1 cellular context compared by ENCODE assay signal in the genomic region with DNA sequence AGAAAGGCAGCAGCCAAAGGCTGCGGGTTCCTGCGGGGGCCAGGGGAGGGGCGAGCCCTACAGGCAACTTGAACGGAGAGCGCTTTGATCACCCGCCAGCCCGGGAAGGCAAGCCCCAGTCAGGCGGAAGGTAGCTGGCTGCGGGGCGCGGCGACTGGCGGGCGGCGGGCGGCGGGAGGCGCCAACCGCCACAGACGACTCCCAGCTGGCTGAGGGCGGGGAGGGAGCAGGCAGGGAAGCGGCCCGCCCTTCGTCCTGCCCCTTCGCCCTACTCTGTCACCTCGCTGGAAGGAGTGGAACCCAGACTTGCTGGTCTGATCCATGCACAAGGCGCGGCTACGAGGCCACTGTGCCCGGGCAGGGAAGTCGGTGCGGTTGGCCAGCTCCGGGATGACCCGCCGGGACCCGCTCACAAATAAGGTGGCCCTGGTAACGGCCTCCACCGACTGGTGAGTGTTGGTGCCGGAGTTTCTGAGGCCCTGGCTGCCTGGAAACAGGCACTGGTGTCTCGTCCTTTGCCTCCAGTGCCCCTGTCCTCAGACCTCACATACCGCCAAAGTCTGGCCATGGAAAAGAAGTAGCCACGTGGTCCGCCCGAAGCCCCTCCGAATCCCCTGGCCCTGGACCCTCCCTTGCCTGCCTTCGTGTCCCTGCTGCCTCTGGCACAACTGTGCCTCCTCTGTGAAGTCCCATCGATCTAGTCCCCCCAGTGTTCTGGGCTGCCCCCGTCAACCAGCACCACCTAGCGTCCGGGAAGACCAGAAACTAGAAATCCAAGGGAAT.
TF ChIP-seq lines count a peak whose summit lies in the region.
"Not testable (repeated sequence)": the region's sequence is repeated elsewhere in the genome, so short reads cannot be mapped to it uniquely, and the experiment has no call there.

No MANE protein-coding gene starts in this region.

TF ChIP-seq in HepG2, 621 proteins besides CTCF, POLR2A, EP300 and RAD21 (continued from another document and continues in another):
- TF ChIP-seq, protein P1, sequence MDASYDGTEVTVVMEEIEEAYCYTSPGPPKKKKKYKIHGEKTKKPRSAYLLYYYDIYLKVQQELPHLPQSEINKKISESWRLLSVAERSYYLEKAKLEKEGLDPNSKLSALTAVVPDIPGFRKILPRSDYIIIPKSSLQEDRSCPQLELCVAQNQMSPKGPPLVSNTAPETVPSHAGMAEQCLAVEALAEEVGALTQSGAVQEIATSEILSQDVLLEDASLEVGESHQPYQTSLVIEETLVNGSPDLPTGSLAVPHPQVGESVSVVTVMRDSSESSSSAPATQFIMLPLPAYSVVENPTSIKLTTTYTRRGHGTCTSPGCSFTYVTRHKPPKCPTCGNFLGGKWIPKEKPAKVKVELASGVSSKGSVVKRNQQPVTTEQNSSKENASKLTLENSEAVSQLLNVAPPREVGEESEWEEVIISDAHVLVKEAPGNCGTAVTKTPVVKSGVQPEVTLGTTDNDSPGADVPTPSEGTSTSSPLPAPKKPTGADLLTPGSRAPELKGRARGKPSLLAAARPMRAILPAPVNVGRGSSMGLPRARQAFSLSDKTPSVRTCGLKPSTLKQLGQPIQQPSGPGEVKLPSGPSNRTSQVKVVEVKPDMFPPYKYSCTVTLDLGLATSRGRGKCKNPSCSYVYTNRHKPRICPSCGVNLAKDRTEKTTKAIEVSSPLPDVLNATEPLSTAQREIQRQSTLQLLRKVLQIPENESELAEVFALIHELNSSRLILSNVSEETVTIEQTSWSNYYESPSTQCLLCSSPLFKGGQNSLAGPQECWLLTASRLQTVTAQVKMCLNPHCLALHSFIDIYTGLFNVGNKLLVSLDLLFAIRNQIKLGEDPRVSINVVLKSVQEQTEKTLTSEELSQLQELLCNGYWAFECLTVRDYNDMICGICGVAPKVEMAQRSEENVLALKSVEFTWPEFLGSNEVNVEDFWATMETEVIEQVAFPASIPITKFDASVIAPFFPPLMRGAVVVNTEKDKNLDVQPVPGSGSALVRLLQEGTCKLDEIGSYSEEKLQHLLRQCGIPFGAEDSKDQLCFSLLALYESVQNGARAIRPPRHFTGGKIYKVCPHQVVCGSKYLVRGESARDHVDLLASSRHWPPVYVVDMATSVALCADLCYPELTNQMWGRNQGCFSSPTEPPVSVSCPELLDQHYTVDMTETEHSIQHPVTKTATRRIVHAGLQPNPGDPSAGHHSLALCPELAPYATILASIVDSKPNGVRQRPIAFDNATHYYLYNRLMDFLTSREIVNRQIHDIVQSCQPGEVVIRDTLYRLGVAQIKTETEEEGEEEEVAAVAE (CRISPR knock-in tag; IDR thresholded peaks at IDR 0.05; ENCODE audit: borderline replicate concordance): peak; percentile 62; the same call in 1 of the 2 replicates
- TF ChIP-seq, protein P2, sequence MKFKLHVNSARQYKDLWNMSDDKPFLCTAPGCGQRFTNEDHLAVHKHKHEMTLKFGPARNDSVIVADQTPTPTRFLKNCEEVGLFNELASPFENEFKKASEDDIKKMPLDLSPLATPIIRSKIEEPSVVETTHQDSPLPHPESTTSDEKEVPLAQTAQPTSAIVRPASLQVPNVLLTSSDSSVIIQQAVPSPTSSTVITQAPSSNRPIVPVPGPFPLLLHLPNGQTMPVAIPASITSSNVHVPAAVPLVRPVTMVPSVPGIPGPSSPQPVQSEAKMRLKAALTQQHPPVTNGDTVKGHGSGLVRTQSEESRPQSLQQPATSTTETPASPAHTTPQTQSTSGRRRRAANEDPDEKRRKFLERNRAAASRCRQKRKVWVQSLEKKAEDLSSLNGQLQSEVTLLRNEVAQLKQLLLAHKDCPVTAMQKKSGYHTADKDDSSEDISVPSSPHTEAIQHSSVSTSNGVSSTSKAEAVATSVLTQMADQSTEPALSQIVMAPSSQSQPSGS (CRISPR knock-in tag; IDR thresholded peaks at IDR 0.05): peak; percentile 65; the same call in 1 of the 2 replicates
- TF ChIP-seq, protein P3, sequence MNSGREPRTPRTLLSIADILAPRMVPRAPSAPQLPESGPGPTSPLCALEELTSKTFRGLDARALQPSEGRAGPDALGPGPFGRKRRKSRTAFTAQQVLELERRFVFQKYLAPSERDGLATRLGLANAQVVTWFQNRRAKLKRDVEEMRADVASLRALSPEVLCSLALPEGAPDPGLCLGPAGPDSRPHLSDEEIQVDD (CRISPR knock-in tag; IDR thresholded peaks at IDR 0.05; ENCODE audit: borderline replicate concordance): peak; percentile 82; the same call in 1 of the 2 replicates
- TF ChIP-seq NFE2L1 (CRISPR knock-in tag; IDR thresholded peaks at IDR 0.05; ENCODE audit: borderline replicate concordance) (0 out of 2 replicates have a peak, but pooled peaks have one; percentile 77), KDM1A (CRISPR knock-in tag; IDR thresholded peaks at IDR 0.05) (peak; percentile 61; the same call in 1 of the 2 replicates), NONO (CRISPR knock-in tag; conservative IDR thresholded peaks at IDR 0.05) (peak; percentile 82), ARID2 (CRISPR knock-in tag; IDR thresholded peaks at IDR 0.05; ENCODE audit: borderline replicate concordance) (peak; percentile 90), HOXA5 (CRISPR knock-in tag; IDR thresholded peaks at IDR 0.05) (0 out of 2 replicates have a peak, but pooled peaks have one; percentile 27), RBFOX2 (IDR thresholded peaks at IDR 0.05; ENCODE audit: low read depth, low read length) (peak; percentile 77), AGO1 (IDR thresholded peaks at IDR 0.05; ENCODE audit: low read depth, low read length, poor library complexity, severe bottlenecking) (peak; percentile 49), PHF20 (CRISPR knock-in tag; IDR thresholded peaks at IDR 0.05) (peak; percentile 55), SP1 (CRISPR knock-in tag; IDR thresholded peaks at IDR 0.05) (peak; percentile 57; the same call in 1 of the 2 replicates), ZKSCAN1 (IDR thresholded peaks at IDR 0.05; ENCODE audit: low read length) (peak; percentile 47; the same call in 1 of the 2 replicates), MYNN (CRISPR knock-in tag; IDR thresholded peaks at IDR 0.05; ENCODE audit: low read depth) (peak; percentile 63; the same call in 1 of the 2 replicates), ZKSCAN5 (CRISPR knock-in tag; IDR thresholded peaks at IDR 0.05) (peak; percentile 78), HDAC1 (CRISPR knock-in tag; IDR thresholded peaks at IDR 0.05) (peak; percentile 87), TMF1 (CRISPR knock-in tag; IDR thresholded peaks at IDR 0.05; ENCODE audit: low read depth) (peak; percentile 80; the same call in 1 of the 2 replicates), ZNF639 (CRISPR knock-in tag; conservative IDR thresholded peaks at IDR 0.05) (peak; percentile 24; the same call in 1 of the 2 replicates), ZMYM4 (CRISPR knock-in tag; IDR thresholded peaks at IDR 0.05) (peak; percentile 98), MIER2 (CRISPR knock-in tag; IDR thresholded peaks at IDR 0.05) (peak; percentile 57), ZNF781 (CRISPR knock-in tag; IDR thresholded peaks at IDR 0.05; ENCODE audit: borderline replicate concordance, not compliant biosample characterization) (peak; percentile 89), ZNF687 (CRISPR knock-in tag; IDR thresholded peaks at IDR 0.05) (peak; percentile 95), NFYB (CRISPR knock-in tag; IDR thresholded peaks at IDR 0.05) (peak; percentile 34; the same call in 1 of the 2 replicates), IRF2 (CRISPR knock-in tag; IDR thresholded peaks at IDR 0.05) (peak; percentile 60; the same call in 1 of the 2 replicates), ZNF652 (CRISPR knock-in tag; IDR thresholded peaks at IDR 0.05; ENCODE audit: borderline replicate concordance, low read depth) (0 out of 2 replicates have a peak, but pooled peaks have one; percentile 33), YEATS4 (CRISPR knock-in tag; IDR thresholded peaks at IDR 0.05; ENCODE audit: borderline replicate concordance) (peak; percentile 64; the same call in 1 of the 2 replicates), SP4 (CRISPR knock-in tag; IDR thresholded peaks at IDR 0.05) (peak; percentile 79), ETV5 (CRISPR knock-in tag; IDR thresholded peaks at IDR 0.05; ENCODE audit: borderline replicate concordance) (peak; percentile 36; the same call in 1 of the 2 replicates)
- not testable (repeated sequence) for TF ChIP-seq NONO, SP1 (IDR thresholded peaks at IDR 0.05)
- TF ChIP-seq, protein P4, sequence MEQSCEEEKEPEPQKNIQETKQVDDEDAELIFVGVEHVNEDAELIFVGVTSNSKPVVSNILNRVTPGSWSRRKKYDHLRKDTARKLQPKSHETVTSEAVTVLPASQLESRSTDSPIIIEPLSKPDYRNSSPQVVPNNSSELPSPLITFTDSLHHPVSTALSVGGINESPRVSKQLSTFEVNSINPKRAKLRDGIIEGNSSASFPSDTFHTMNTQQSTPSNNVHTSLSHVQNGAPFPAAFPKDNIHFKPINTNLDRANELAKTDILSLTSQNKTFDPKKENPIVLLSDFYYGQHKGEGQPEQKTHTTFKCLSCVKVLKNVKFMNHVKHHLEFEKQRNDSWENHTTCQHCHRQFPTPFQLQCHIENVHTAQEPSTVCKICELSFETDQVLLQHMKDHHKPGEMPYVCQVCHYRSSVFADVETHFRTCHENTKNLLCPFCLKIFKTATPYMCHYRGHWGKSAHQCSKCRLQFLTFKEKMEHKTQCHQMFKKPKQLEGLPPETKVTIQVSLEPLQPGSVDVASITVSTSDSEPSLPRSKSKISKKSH (CRISPR knock-in tag; IDR thresholded peaks at IDR 0.05; ENCODE audit: borderline replicate concordance): peak; percentile 97
- TF ChIP-seq, protein P5, sequence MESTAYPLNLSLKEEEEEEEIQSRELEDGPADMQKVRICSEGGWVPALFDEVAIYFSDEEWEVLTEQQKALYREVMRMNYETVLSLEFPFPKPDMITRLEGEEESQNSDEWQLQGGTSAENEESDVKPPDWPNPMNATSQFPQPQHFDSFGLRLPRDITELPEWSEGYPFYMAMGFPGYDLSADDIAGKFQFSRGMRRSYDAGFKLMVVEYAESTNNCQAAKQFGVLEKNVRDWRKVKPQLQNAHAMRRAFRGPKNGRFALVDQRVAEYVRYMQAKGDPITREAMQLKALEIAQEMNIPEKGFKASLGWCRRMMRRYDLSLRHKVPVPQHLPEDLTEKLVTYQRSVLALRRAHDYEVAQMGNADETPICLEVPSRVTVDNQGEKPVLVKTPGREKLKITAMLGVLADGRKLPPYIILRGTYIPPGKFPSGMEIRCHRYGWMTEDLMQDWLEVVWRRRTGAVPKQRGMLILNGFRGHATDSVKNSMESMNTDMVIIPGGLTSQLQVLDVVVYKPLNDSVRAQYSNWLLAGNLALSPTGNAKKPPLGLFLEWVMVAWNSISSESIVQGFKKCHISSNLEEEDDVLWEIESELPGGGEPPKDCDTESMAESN (CRISPR knock-in tag; conservative IDR thresholded peaks at IDR 0.05): peak; percentile 94
- TF ChIP-seq, protein P6, sequence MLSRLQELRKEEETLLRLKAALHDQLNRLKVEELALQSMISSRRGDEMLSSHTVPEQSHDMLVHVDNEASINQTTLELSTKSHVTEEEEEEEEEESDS (CRISPR knock-in tag; IDR thresholded peaks at IDR 0.05; ENCODE audit: borderline replicate concordance): peak; percentile 86; the same call in 1 of the 2 replicates
- TF ChIP-seq, protein P7, sequence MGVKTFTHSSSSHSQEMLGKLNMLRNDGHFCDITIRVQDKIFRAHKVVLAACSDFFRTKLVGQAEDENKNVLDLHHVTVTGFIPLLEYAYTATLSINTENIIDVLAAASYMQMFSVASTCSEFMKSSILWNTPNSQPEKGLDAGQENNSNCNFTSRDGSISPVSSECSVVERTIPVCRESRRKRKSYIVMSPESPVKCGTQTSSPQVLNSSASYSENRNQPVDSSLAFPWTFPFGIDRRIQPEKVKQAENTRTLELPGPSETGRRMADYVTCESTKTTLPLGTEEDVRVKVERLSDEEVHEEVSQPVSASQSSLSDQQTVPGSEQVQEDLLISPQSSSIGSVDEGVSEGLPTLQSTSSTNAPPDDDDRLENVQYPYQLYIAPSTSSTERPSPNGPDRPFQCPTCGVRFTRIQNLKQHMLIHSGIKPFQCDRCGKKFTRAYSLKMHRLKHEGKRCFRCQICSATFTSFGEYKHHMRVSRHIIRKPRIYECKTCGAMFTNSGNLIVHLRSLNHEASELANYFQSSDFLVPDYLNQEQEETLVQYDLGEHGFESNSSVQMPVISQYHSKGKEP (CRISPR knock-in tag; IDR thresholded peaks at IDR 0.05): 0 out of 2 replicates have a peak, but pooled peaks have one; percentile 52
- TF ChIP-seq, protein P8, sequence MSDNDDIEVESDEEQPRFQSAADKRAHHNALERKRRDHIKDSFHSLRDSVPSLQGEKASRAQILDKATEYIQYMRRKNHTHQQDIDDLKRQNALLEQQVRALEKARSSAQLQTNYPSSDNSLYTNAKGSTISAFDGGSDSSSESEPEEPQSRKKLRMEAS (IDR thresholded peaks at IDR 0.05): peak; percentile 84
